8 cellular contexts compared by ENCODE assay signal in the genomic region with DNA sequence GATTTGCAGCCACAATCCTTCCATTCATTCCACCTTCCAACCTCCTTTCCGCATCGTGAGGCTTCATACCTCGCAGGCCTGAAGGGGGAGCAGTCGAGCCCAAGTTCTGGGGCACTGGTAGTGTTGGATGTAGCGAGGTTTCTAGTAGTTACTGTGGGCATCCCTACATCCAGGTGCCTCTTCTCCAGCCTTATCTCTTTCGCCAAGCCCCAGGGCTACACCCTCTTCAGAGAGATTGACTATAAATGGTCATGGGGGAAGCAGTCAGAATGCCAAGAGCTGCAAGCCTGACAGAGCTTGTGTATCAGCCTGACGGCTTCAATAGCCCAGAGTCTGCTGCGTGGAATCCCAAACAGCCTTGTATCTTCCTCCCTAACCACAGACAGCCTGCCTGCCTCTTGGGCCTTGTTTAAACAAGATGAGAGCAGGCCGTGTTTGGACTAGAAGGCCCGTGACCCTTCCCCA. TPM values are rescaled to one million over a fixed set of nuclear protein-coding genes. Genes with fewer than 3 reads are reported as not detected.
A peak's percentile ranks its signal among the peaks of the same experiment; 100 is the strongest.
DNase-seq lines count a peak whose midpoint lies in the region; ATAC-seq and TF ChIP-seq lines count a peak whose summit lies in the region.

No MANE protein-coding gene starts in this region.

- DNase-seq in NCI-H748 (lab: John Stamatoyannopoulos, UW; ENCODE audit: unreplicated experiment) (peak; percentile 3), NCI-H748 treated with DMSO at 0.1 percent for 48 hours (lab: John Stamatoyannopoulos, UW) (no peak), esophagus squamous epithelium (lab: John Stamatoyannopoulos, UW) (no peak), omental fat pad (ENCODE audit: low spot score) (peak; percentile 44), NCI-H345 treated with DMSO at 0.1 percent for 48 hours (lab: John Stamatoyannopoulos, UW; ENCODE audit: unreplicated experiment) (no peak), NCI-H2107 treated with DMSO at 0.1 percent for 48 hours (lab: John Stamatoyannopoulos, UW; ENCODE audit: unreplicated experiment) (no peak)

- intact Hi-C loops in esophagus squamous epithelium (cut with DNase I): loop anchor here (10.0 kb wide), 1 partner anchor 79 kb away; no protein-coding TSS in a partner anchor

- no peak overlapping the region for H3K27ac ChIP-seq in OCI-LY3 (ENCODE audit: low read length)
- H3K27ac ChIP-seq in esophagus squamous epithelium: peak overlapping the region in 3 of 4 donors; percentile 4 to 76 (median 70)

- H3K4me1 ChIP-seq in OCI-LY3 (ENCODE audit: low read length) (no peaks in the 10 kb centered on the region), esophagus squamous epithelium (peaks cover 0 to 19% (median 0%) of the 10 kb centered on the region in 3 donors)

- 26 to 47% methylated on average over 5 to 6 of the region's 10 CpGs for WGBS in esophagus squamous epithelium, 2 donors

- no peak overlapping the region for H3K9ac ChIP-seq in OCI-LY3 (ENCODE audit: low read length)

- H3K4me3 ChIP-seq in OCI-LY3 (ENCODE audit: low read length) (no peak overlapping the region), esophagus squamous epithelium (no peak overlapping the region)

- no peaks in the 10 kb centered on the region for H3K79me2 ChIP-seq in OCI-LY3 (ENCODE audit: low read length)

- peaks cover 13% of the 10 kb centered on the region for H3K27me3 ChIP-seq in OCI-LY3 (ENCODE audit: low read depth, low read length)
- H3K27me3 ChIP-seq in esophagus squamous epithelium: no peaks in the 10 kb centered on the region

- H4K20me1 ChIP-seq in OCI-LY3 (ENCODE audit: insufficient read depth, low read length): no peaks in the 10 kb centered on the region

- H3K4me2 ChIP-seq in OCI-LY3 (ENCODE audit: low read length): no peak overlapping the region

- TF ChIP-seq CTCF in OCI-LY3 (IDR thresholded peaks at IDR 0.05; ENCODE audit: low read depth, low read length) (peak; percentile 68), esophagus squamous epithelium (IDR thresholded peaks at IDR 0.05) (peak in 4 of 6 experiments; percentile 13 to 52 (median 32)), omental fat pad (IDR thresholded peaks at IDR 0.05) (peak in 1 of 3 donors; percentile 16)

- TF ChIP-seq POLR2A in esophagus squamous epithelium (IDR thresholded peaks at IDR 0.05): no peak

- no peak overlapping the region for H2AFZ ChIP-seq in OCI-LY3 (ENCODE audit: low read depth, low read length)

- no peaks in the 10 kb centered on the region for H3K9me3 ChIP-seq in OCI-LY3 (ENCODE audit: insufficient read depth, low read length)
- H3K9me3 ChIP-seq in esophagus squamous epithelium: no peaks in the 10 kb centered on the region

- ATAC-seq in omental fat pad (ENCODE audit: low FRiP score): peak; percentile 91
- ATAC-seq in GM21576 (IDR thresholded peaks at IDR 0.05; ENCODE audit: unreplicated experiment): no peak

- H3K36me3 ChIP-seq in OCI-LY3 (replicated peaks; ENCODE audit: low read depth, low read length): no peaks in the 10 kb centered on the region
- H3K36me3 ChIP-seq in esophagus squamous epithelium: no peaks in the 10 kb centered on the region

RNA-seq across cellular contexts. Expression of a gene that starts 28.9 kb away (rescaled TPM):
- 10 to 100 TPM in 2 of 4 donors, 1 to 10 TPM in 2; 4.8 to 47.9 (median 15.2) TPM for total RNA-seq in esophagus squamous epithelium
- 100 to 1,000 TPM in 3 of 4 donors, 10 to 100 TPM in 1; 89.7 to 182 (median 157) TPM for total RNA-seq in omental fat pad

Comparison
In these comparisons a context has a peak if more than half of its experiments do, and no peak if none do; other contexts are left out.
1. DNase-seq: peak in NCI-H748 (single experiment) and omental fat pad (single experiment); none in NCI-H748 treated with DMSO at 0.1 percent for 48 hours (single experiment), esophagus squamous epithelium (single experiment), NCI-H345 treated with DMSO at 0.1 percent for 48 hours (single experiment) and NCI-H2107 treated with DMSO at 0.1 percent for 48 hours (single experiment).